16 cellular contexts compared by ENCODE assay signal in genomic region chr3:47315069-47315647, GRCh38. TPM values are rescaled to one million over a fixed set of nuclear protein-coding genes. Genes with fewer than 3 reads are reported as not detected.
DNase-seq lines count a peak whose midpoint lies in the region; ATAC-seq and TF ChIP-seq lines count a peak whose summit lies in the region.
"Had no signal": no experiment of that assay in that cellular context is flagged by ENCODE, and none has a peak within 500 bp of the region (broad histone marks: within the 10 kb centered on the region; RNA-seq: fewer than 3 reads in every experiment).

No MANE protein-coding gene starts in this region.

- H3K4me2 ChIP-seq in MM.1S (ENCODE audit: low read depth, low read length): no peak overlapping the region
- H3K4me2 ChIP-seq: hepatocyte had no signal

- H3K4me3 ChIP-seq in adipocyte (ENCODE audit: low read length): peak overlapping the region; percentile 41
- no peak overlapping the region for H3K4me3 ChIP-seq in testis
- H3K4me3 ChIP-seq in MM.1S (ENCODE audit: low read length): no peak overlapping the region
- H3K4me3 ChIP-seq: hepatocyte, skin epidermis, upper lobe of left lung had no signal

- H3K27ac Mint-ChIP-seq in activated naive CD4-positive, alpha-beta T cell treated with anti-CD3 and anti-CD28 coated beads, Interleukin-2, amount 50 U/mL, for 24 hours: peak overlapping the region; percentile 54
- H3K27ac Mint-ChIP-seq in effector memory CD8-positive, alpha-beta T cell: peak overlapping the region in 1 of 2 donors; percentile 11
- H3K27ac Mint-ChIP-seq: activated CD4-positive, alpha-beta memory T cell treated with anti-CD3 and anti-CD28 coated beads for 36 hours had no signal

- intact Hi-C loops in left ventricle myocardium superior (cut with micrococcal nuclease) (no loop called here), testis (cut with DNase I; ENCODE audit: low total_unique reads) (no loop called here)

- DNase-seq in activated naive CD4-positive, alpha-beta T cell (lab: John Stamatoyannopoulos, UW): no peak
- DNase-seq in adipocyte (ENCODE audit: low read depth): no peak
- no peak for DNase-seq in left ventricle myocardium superior
- DNase-seq in testis: peak; percentile 43
- no peak for DNase-seq in effector memory CD8-positive, alpha-beta T cell
- DNase-seq in NCI-H2081 treated with DMSO at 0.1 percent for 48 hours (lab: John Stamatoyannopoulos, UW): no peak
- DNase-seq in MM.1S: no peak
- DNase-seq: activated CD4-positive, alpha-beta memory T cell treated with anti-CD3 and anti-CD28 coated beads for 36 hours; activated naive CD4-positive, alpha-beta T cell treated with anti-CD3 and anti-CD28 coated beads, Interleukin-2, amount 50 U/mL, for 16 hours; EL; NK-92 treated with Interleukin-12 subunit alpha and Interleukin-12 subunit beta, amount 100 ng/mL, for 24 hours; SW 1271 had no signal

- no peaks in the 10 kb centered on the region for H3K9me3 ChIP-seq in adipocyte (ENCODE audit: control insufficient read depth, low read length)
- no peaks in the 10 kb centered on the region for H3K9me3 ChIP-seq in testis
- no peaks in the 10 kb centered on the region for H3K9me3 ChIP-seq in MM.1S (replicated peaks; ENCODE audit: insufficient read depth, low read length)
- H3K9me3 ChIP-seq: upper lobe of left lung had no signal

- H3K9me2 ChIP-seq in MM.1S (replicated peaks; ENCODE audit: insufficient read depth, low read length): no peaks in the 10 kb centered on the region

- H3K27me3 Mint-ChIP-seq in activated naive CD4-positive, alpha-beta T cell treated with anti-CD3 and anti-CD28 coated beads, Interleukin-2, amount 50 U/mL, for 24 hours: no peaks in the 10 kb centered on the region
- H3K27me3 Mint-ChIP-seq in effector memory CD8-positive, alpha-beta T cell: no peaks in the 10 kb centered on the region
- H3K27me3 Mint-ChIP-seq: activated CD4-positive, alpha-beta memory T cell treated with anti-CD3 and anti-CD28 coated beads for 36 hours had no signal

- H3K4me1 ChIP-seq in adipocyte (ENCODE audit: control insufficient read depth, insufficient read depth, low read length) (peaks cover 29% of the 10 kb centered on the region), testis (peaks cover 10% of the 10 kb centered on the region), MM.1S (ENCODE audit: low read length) (no peaks in the 10 kb centered on the region)

- H3K36me3 ChIP-seq in adipocyte (ENCODE audit: control insufficient read depth, insufficient read depth, low read length, severe bottlenecking) (peaks cover 7% of the 10 kb centered on the region), testis (ENCODE audit: low read depth, missing control alignments) (no peaks in the 10 kb centered on the region), MM.1S (replicated peaks; ENCODE audit: insufficient read depth, low read length) (no peaks in the 10 kb centered on the region)

- ATAC-seq in left ventricle myocardium superior: peak; percentile 60
- no peak for ATAC-seq in effector memory CD8-positive, alpha-beta T cell (replicated peaks)

- H2AFZ ChIP-seq in MM.1S (ENCODE audit: low read length): no peak overlapping the region
- H2AFZ ChIP-seq: hepatocyte had no signal

- 67 to 70% methylated on average over 5 of the region's 5 CpGs for WGBS in testis, 2 donors

- no peaks in the 10 kb centered on the region for H3K27me3 ChIP-seq in adipocyte (replicated peaks; ENCODE audit: control insufficient read depth, insufficient read depth, low read length)
- H3K27me3 ChIP-seq in testis: no peaks in the 10 kb centered on the region
- no peaks in the 10 kb centered on the region for H3K27me3 ChIP-seq in MM.1S (replicated peaks; ENCODE audit: insufficient read depth, low read length)
- H3K27me3 ChIP-seq: hepatocyte, upper lobe of left lung had no signal

- H3K27ac ChIP-seq in testis (no peak overlapping the region), MM.1S (ENCODE audit: low read length) (no peak overlapping the region)
- H3K27ac ChIP-seq: hepatocyte had no signal

- H3K4me1 Mint-ChIP-seq in activated naive CD4-positive, alpha-beta T cell treated with anti-CD3 and anti-CD28 coated beads, Interleukin-2, amount 50 U/mL, for 24 hours: peaks cover 16% of the 10 kb centered on the region
- peaks cover 9 to 17% of the 10 kb centered on the region in 2 donors for H3K4me1 Mint-ChIP-seq in effector memory CD8-positive, alpha-beta T cell (ENCODE audit: low read depth in 2 of 2)

- H3K4me3 Mint-ChIP-seq in activated naive CD4-positive, alpha-beta T cell treated with anti-CD3 and anti-CD28 coated beads, Interleukin-2, amount 50 U/mL, for 24 hours: no peak overlapping the region
- no peak overlapping the region for H3K4me3 Mint-ChIP-seq in effector memory CD8-positive, alpha-beta T cell
- H3K4me3 Mint-ChIP-seq: activated CD4-positive, alpha-beta memory T cell treated with anti-CD3 and anti-CD28 coated beads for 36 hours had no signal

- no peak for TF ChIP-seq POLR2A in testis (IDR thresholded peaks at IDR 0.05)

- peaks cover 2% of the 10 kb centered on the region for H3K36me3 Mint-ChIP-seq in activated naive CD4-positive, alpha-beta T cell treated with anti-CD3 and anti-CD28 coated beads, Interleukin-2, amount 50 U/mL, for 24 hours
- H3K36me3 Mint-ChIP-seq in effector memory CD8-positive, alpha-beta T cell (ENCODE audit: insufficient read depth): peaks cover 17% of the 10 kb centered on the region

- no peaks in the 10 kb centered on the region for H4K20me1 ChIP-seq in MM.1S (ENCODE audit: insufficient read depth, low read length)

- peaks cover 4% of the 10 kb centered on the region; the same call in 1 of the 2 replicates for H3K79me2 ChIP-seq in MM.1S (ENCODE audit: low read length)

- H3F3A ChIP-seq in MM.1S (ENCODE audit: insufficient read depth, low read length): no peaks in the 10 kb centered on the region; the same call in 1 of the 2 replicates

- no peak for TF ChIP-seq CTCF in testis (IDR thresholded peaks at IDR 0.05)
- TF ChIP-seq CTCF in MM.1S (IDR thresholded peaks at IDR 0.05; ENCODE audit: low read length): no peak

- no peaks in the 10 kb centered on the region for H3K9me3 Mint-ChIP-seq in activated naive CD4-positive, alpha-beta T cell treated with anti-CD3 and anti-CD28 coated beads, Interleukin-2, amount 50 U/mL, for 24 hours
- no peaks in the 10 kb centered on the region for H3K9me3 Mint-ChIP-seq in effector memory CD8-positive, alpha-beta T cell
- H3K9me3 Mint-ChIP-seq: activated CD4-positive, alpha-beta memory T cell treated with anti-CD3 and anti-CD28 coated beads for 36 hours had no signal

- no peak overlapping the region for H3K9ac ChIP-seq in adipocyte (ENCODE audit: low read length)
- no peak overlapping the region for H3K9ac ChIP-seq in MM.1S (ENCODE audit: low read length)

RNA-seq across cellular contexts. Expression of gene KLHL18, which starts 32.4 kb away (rescaled TPM):
- 55.0 TPM for total RNA-seq in left ventricle myocardium superior
- 10 to 100 TPM; 24.7 to 26.2 TPM for total RNA-seq in testis
- 17.6 TPM for polyA plus RNA-seq in testis (ENCODE audit: insufficient read depth, low read depth, low replicate concordance)

RNA-seq across cellular contexts. Expression of gene KIF9, which starts 32.6 kb away (rescaled TPM):
- total RNA-seq in left ventricle myocardium superior: 8.8 TPM
- 10 to 100 TPM; 37.2 to 53.0 TPM for total RNA-seq in testis
- 115 TPM for polyA plus RNA-seq in testis (ENCODE audit: insufficient read depth, low read depth, low replicate concordance)
